ENCODE assay signal across 1 cellular context in genomic region chr1:192363177-192363576, GRCh38.
TF ChIP-seq lines count a peak whose summit lies in the region.

No MANE protein-coding gene starts in this region.

TF ChIP-seq in SK-N-SH, 30 proteins besides CTCF, POLR2A, EP300 and RAD21 (continued from another document):
- TF ChIP-seq SMC3 (IDR thresholded peaks at IDR 0.05; ENCODE audit: low read depth, low read length) (no peak), JUND (IDR thresholded peaks at IDR 0.05) (no peak), PBX3 (IDR thresholded peaks at IDR 0.05) (no peak), IRF3 (IDR thresholded peaks at IDR 0.05; ENCODE audit: low read depth, low read length) (no peak)
